Comparison of ENCODE assay signal across 8 cellular contexts in genomic region chr3:185959609-185960517, GRCh38. TPM values are rescaled to one million over a fixed set of nuclear protein-coding genes. Genes with fewer than 3 reads are reported as not detected.
DNase-seq lines count a peak whose midpoint lies in the region; ATAC-seq and TF ChIP-seq lines count a peak whose summit lies in the region.

No MANE protein-coding gene starts in this region.

- no peaks in the 10 kb centered on the region for H3K27me3 ChIP-seq in SJSA1 (replicated peaks)
- peaks cover 0 to 7% (median 0%) of the 10 kb centered on the region in 3 donors for H3K27me3 ChIP-seq in stomach

- intact Hi-C loops in activated CD4-positive, alpha-beta T cell treated with anti-CD3 and anti-CD28 coated beads for 36 hours (cut with DNase I, micrococcal nuclease), result loop anchor here (1.0 to 2.0 kb wide), 2 partner anchors 17 to 22 kb away; partner anchors contain the start of gene TRA2B (in 1 of the 2)
- intact Hi-C loops in stomach (cut with DNase I; ENCODE audit: low total_unique reads), result no loop called here

- 15 to 34% (median 17%) methylated on average over 5 of the region's 5 CpGs for WGBS in stomach, 5 donors

- TF ChIP-seq CTCF in stomach (IDR thresholded peaks at IDR 0.05) (no peak), progenitor cell of endocrine pancreas (IDR thresholded peaks at IDR 0.05; ENCODE audit: unreplicated experiment) (no peak)

- no peak for TF ChIP-seq EP300 in stomach (IDR thresholded peaks at IDR 0.05)

- DNase-seq in activated CD4-positive, alpha-beta T cell treated with anti-CD3 and anti-CD28 coated beads for 36 hours, result no peak
- DNase-seq in activated CD4-positive, alpha-beta T cell treated with anti-CD3 and anti-CD28 coated beads for 1 hour, result no peak
- DNase-seq in SJSA1 (ENCODE audit: low read depth in 1 of 2, low spot score in 2 of 2) (peak in 1 of 2 experiments; percentile 72), fibroblast of the conjunctiva (ENCODE audit: low read depth) (peak; percentile 46), stomach (no peak), D341Med (ENCODE audit: low spot score) (no peak), progenitor cell of endocrine pancreas (ENCODE audit: low spot score, unreplicated experiment) (no peak), NCI-H345 (lab: John Stamatoyannopoulos, UW) (no peak)

- H3K27me3 Mint-ChIP-seq in activated CD4-positive, alpha-beta T cell treated with anti-CD3 and anti-CD28 coated beads for 36 hours, result no peaks in the 10 kb centered on the region
- H3K27me3 Mint-ChIP-seq in progenitor cell of endocrine pancreas, result no peaks in the 10 kb centered on the region

- H3K36me3 Mint-ChIP-seq in activated CD4-positive, alpha-beta T cell treated with anti-CD3 and anti-CD28 coated beads for 36 hours (ENCODE audit: low read depth), result no peaks in the 10 kb centered on the region
- no peaks in the 10 kb centered on the region for H3K36me3 Mint-ChIP-seq in progenitor cell of endocrine pancreas (ENCODE audit: insufficient read depth)

- no peaks in the 10 kb centered on the region for H3K9me3 Mint-ChIP-seq in activated CD4-positive, alpha-beta T cell treated with anti-CD3 and anti-CD28 coated beads for 36 hours (ENCODE audit: low read depth)
- no peaks in the 10 kb centered on the region for H3K9me3 Mint-ChIP-seq in progenitor cell of endocrine pancreas (ENCODE audit: low read depth)

- no peaks in the 10 kb centered on the region for H3K9me3 ChIP-seq in SJSA1 (replicated peaks)
- no peaks in the 10 kb centered on the region for H3K9me3 ChIP-seq in stomach

- TF ChIP-seq POLR2A in stomach (IDR thresholded peaks at IDR 0.05), result no peak

- POLR2A ChIA-PET in activated CD4-positive, alpha-beta T cell treated with anti-CD3 and anti-CD28 coated beads for 36 hours (lab: Charles Lee), result interaction anchor here (0.6 to 1.2 kb wide), 3 partner anchors 575 to 611 kb away, joined by 3 to 15 read pairs (median 8); partner anchors contain the start of gene DNAJB11

- CTCF ChIA-PET in activated CD4-positive, alpha-beta T cell treated with anti-CD3 and anti-CD28 coated beads for 36 hours (lab: Charles Lee), result interaction anchor here (1.0 to 11.9 kb wide), 3 partner anchors 16 to 581 kb away, joined by 4 to 129 read pairs (median 5); no protein-coding TSS in a partner anchor

- H3K27ac ChIP-seq in SJSA1 (peak overlapping the region; percentile 94), stomach (peak overlapping the region in 4 of 5 donors; percentile 25 to 71 (median 60))

- H3K4me1 ChIP-seq in SJSA1 (replicated peaks) (peaks cover 21% of the 10 kb centered on the region), stomach (no peaks in the 10 kb centered on the region)

- peaks cover 1% of the 10 kb centered on the region for H3K4me1 Mint-ChIP-seq in activated CD4-positive, alpha-beta T cell treated with anti-CD3 and anti-CD28 coated beads for 36 hours
- peaks cover 6% of the 10 kb centered on the region for H3K4me1 Mint-ChIP-seq in progenitor cell of endocrine pancreas (ENCODE audit: low read depth)

- peak overlapping the region; percentile 25 for H3K4me3 ChIP-seq in SJSA1
- H3K4me3 ChIP-seq in stomach, result peak overlapping the region in 3 of 4 donors; percentile 20 to 32 (median 20)

- no peak overlapping the region for H3K27ac Mint-ChIP-seq in activated CD4-positive, alpha-beta T cell treated with anti-CD3 and anti-CD28 coated beads for 36 hours
- no peak overlapping the region for H3K27ac Mint-ChIP-seq in progenitor cell of endocrine pancreas

- H3K36me3 ChIP-seq in SJSA1 (no peaks in the 10 kb centered on the region), stomach (no peaks in the 10 kb centered on the region)

- H3K4me3 Mint-ChIP-seq in activated CD4-positive, alpha-beta T cell treated with anti-CD3 and anti-CD28 coated beads for 36 hours, result no peak overlapping the region
- H3K4me3 Mint-ChIP-seq in progenitor cell of endocrine pancreas (ENCODE audit: low read depth), result no peak overlapping the region

- peak; percentile 61 for ATAC-seq in activated CD4-positive, alpha-beta T cell treated with anti-CD3 and anti-CD28 coated beads for 36 hours

RNA-seq across cellular contexts. Expression of gene TRA2B, which starts 22.0 kb away (rescaled TPM):
- 100 to 1,000 TPM; 228 to 344 TPM for total RNA-seq in activated CD4-positive, alpha-beta T cell treated with anti-CD3 and anti-CD28 coated beads for 36 hours
- 157 and 210 TPM in 2 replicates for total RNA-seq in SJSA1 (2014; rRNA removed; shearing (Covaris generic))
- total RNA-seq in stomach (100 to 1,000 TPM in 4 of 5 donors, 10 to 100 TPM in 1; 98.1 to 298 (median 208) TPM), progenitor cell of endocrine pancreas (205 and 230 TPM in 2 replicates)
- 10 to 100 TPM; 55.8 to 59.6 (median 57.8) TPM for polyA plus RNA-seq in stomach
